Comparison of ENCODE assay signal across 1 cellular context in the genomic region with DNA sequence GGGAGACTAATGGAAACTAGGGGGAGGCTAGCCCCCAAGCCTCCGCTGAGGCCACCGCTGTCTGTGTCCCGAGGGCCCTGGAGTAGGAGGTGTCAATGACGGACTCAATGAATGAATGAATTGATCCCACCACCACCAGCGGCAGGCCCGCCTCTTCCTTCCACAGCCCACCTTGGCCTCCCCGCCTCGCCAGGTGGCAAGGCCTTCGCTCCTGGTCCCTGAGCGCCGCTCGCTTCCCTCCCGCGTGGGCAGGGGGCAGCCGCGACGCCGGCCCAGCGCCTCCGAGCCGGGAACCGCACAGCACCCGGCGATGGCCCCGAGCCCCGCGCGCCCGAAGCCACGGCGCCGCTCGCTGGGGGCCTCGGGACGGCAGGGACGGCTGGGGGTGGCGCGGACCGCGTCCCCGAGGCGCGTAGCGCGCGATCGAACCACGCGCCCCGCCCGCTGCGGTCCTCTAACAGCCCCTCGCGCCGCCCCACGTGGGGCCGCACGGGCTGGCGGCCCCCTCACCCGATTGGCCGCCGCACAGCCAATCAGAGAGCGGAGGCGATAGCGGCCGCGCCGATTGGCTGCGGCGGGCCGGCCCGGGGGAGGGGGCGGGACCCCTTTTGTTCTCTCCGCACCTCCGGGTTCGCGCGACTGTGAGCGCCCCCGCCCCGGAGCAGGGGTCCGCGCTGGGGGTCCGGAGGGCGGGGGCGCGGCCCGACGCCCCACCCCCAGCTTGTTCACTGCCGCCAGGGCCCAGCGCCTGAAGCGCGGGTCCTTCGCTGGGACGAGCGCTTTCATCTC.
TF ChIP-seq lines count a peak whose summit lies in the region.

No MANE protein-coding gene starts in this region.

TF ChIP-seq in K562, 482 proteins besides CTCF, POLR2A, EP300 and RAD21 (continued from another document and continues in another):
- TF ChIP-seq, protein P1, sequence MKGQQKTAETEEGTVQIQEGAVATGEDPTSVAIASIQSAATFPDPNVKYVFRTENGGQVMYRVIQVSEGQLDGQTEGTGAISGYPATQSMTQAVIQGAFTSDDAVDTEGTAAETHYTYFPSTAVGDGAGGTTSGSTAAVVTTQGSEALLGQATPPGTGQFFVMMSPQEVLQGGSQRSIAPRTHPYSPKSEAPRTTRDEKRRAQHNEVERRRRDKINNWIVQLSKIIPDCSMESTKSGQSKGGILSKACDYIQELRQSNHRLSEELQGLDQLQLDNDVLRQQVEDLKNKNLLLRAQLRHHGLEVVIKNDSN (CRISPR knock-in tag; IDR thresholded peaks at IDR 0.05), result peak; percentile 78
- TF ChIP-seq POLR3A (IDR thresholded peaks at IDR 0.05; ENCODE audit: borderline replicate concordance, extremely low read depth, insufficient read depth, insufficient read length), result no peak
- no peak for TF ChIP-seq TCF7L2 (IDR thresholded peaks at IDR 0.05; ENCODE audit: low read depth, low read length)
- peak; percentile 59 for TF ChIP-seq HDAC8 (tag; IDR thresholded peaks at IDR 0.05)
- TF ChIP-seq, protein P2, sequence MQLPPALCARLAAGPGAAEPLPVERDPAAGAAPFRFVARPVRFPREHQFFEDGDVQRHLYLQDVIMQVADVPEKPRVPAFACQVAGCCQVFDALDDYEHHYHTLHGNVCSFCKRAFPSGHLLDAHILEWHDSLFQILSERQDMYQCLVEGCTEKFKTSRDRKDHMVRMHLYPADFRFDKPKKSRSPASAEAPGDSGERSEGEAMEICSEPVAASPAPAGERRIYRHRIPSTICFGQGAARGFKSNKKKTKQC (CRISPR knock-in tag; IDR thresholded peaks at IDR 0.05), result peak; percentile 82; the same call in 1 of the 2 replicates
- no peak for TF ChIP-seq NFE2 (IDR thresholded peaks at IDR 0.05; ENCODE audit: low read depth)
- no peak for TF ChIP-seq LARP7 (IDR thresholded peaks at IDR 0.05)
- TF ChIP-seq RBM15 (IDR thresholded peaks at IDR 0.05; ENCODE audit: insufficient read depth, low read length), result no peak
- no peak for TF ChIP-seq ZNF785 (CRISPR knock-in tag; IDR thresholded peaks at IDR 0.05)
- TF ChIP-seq YBX1 (IDR thresholded peaks at IDR 0.05), result no peak
- TF ChIP-seq ZNF444 (CRISPR knock-in tag; IDR thresholded peaks at IDR 0.05), result no peak
- TF ChIP-seq LEF1 (IDR thresholded peaks at IDR 0.05), result no peak
- TF ChIP-seq ZNF143 (CRISPR knock-in tag; IDR thresholded peaks at IDR 0.05), result no peak; the same call in 1 of the 2 replicates
- TF ChIP-seq, protein P3, sequence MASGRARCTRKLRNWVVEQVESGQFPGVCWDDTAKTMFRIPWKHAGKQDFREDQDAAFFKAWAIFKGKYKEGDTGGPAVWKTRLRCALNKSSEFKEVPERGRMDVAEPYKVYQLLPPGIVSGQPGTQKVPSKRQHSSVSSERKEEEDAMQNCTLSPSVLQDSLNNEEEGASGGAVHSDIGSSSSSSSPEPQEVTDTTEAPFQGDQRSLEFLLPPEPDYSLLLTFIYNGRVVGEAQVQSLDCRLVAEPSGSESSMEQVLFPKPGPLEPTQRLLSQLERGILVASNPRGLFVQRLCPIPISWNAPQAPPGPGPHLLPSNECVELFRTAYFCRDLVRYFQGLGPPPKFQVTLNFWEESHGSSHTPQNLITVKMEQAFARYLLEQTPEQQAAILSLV (tag; IDR thresholded peaks at IDR 0.05), result no peak
- no peak; the same call in 1 of the 2 replicates for TF ChIP-seq ZSCAN29 (IDR thresholded peaks at IDR 0.05)
- TF ChIP-seq ZNF586 (CRISPR knock-in tag; conservative IDR thresholded peaks at IDR 0.05), result no peak
- TF ChIP-seq CEBPG (CRISPR knock-in tag; IDR thresholded peaks at IDR 0.05), result no peak
- TF ChIP-seq CEBPG (tag; conservative IDR thresholded peaks at IDR 0.05 in 1 of 2, IDR thresholded peaks at IDR 0.05 in 1 of 2), result no peak
- no peak for TF ChIP-seq MEF2D (tag; conservative IDR thresholded peaks at IDR 0.05; ENCODE audit: low read depth)
- TF ChIP-seq ZNF217 (CRISPR knock-in tag; IDR thresholded peaks at IDR 0.05), result no peak
- TF ChIP-seq, protein P4, sequence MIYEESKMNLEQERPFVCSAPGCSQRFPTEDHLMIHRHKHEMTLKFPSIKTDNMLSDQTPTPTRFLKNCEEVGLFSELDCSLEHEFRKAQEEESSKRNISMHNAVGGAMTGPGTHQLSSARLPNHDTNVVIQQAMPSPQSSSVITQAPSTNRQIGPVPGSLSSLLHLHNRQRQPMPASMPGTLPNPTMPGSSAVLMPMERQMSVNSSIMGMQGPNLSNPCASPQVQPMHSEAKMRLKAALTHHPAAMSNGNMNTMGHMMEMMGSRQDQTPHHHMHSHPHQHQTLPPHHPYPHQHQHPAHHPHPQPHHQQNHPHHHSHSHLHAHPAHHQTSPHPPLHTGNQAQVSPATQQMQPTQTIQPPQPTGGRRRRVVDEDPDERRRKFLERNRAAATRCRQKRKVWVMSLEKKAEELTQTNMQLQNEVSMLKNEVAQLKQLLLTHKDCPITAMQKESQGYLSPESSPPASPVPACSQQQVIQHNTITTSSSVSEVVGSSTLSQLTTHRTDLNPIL (CRISPR knock-in tag; IDR thresholded peaks at IDR 0.05), result no peak
- peak in 1 of 2 experiments; percentile 80; a peak in 2 of 4 replicates for TF ChIP-seq NONO (IDR thresholded peaks at IDR 0.05; ENCODE audit: low read depth in 2 of 2, low read length in 1 of 2)
- no peak for TF ChIP-seq PRMT5 (CRISPR knock-in tag; IDR thresholded peaks at IDR 0.05)
- TF ChIP-seq, protein P5, sequence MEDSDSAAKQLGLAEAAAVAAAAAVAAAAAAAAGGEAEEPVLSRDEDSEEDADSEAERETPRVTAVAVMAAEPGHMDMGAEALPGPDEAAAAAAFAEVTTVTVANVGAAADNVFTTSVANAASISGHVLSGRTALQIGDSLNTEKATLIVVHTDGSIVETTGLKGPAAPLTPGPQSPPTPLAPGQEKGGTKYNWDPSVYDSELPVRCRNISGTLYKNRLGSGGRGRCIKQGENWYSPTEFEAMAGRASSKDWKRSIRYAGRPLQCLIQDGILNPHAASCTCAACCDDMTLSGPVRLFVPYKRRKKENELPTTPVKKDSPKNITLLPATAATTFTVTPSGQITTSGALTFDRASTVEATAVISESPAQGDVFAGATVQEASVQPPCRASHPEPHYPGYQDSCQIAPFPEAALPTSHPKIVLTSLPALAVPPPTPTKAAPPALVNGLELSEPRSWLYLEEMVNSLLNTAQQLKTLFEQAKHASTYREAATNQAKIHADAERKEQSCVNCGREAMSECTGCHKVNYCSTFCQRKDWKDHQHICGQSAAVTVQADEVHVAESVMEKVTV (CRISPR knock-in tag; IDR thresholded peaks at IDR 0.05), result no peak
- TF ChIP-seq, protein P6, sequence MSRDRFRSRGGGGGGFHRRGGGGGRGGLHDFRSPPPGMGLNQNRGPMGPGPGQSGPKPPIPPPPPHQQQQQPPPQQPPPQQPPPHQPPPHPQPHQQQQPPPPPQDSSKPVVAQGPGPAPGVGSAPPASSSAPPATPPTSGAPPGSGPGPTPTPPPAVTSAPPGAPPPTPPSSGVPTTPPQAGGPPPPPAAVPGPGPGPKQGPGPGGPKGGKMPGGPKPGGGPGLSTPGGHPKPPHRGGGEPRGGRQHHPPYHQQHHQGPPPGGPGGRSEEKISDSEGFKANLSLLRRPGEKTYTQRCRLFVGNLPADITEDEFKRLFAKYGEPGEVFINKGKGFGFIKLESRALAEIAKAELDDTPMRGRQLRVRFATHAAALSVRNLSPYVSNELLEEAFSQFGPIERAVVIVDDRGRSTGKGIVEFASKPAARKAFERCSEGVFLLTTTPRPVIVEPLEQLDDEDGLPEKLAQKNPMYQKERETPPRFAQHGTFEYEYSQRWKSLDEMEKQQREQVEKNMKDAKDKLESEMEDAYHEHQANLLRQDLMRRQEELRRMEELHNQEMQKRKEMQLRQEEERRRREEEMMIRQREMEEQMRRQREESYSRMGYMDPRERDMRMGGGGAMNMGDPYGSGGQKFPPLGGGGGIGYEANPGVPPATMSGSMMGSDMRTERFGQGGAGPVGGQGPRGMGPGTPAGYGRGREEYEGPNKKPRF (IDR thresholded peaks at IDR 0.05; ENCODE audit: low read depth, low read length), result no peak
- TF ChIP-seq KDM1A (IDR thresholded peaks at IDR 0.05), result no peak
- TF ChIP-seq, protein P7, sequence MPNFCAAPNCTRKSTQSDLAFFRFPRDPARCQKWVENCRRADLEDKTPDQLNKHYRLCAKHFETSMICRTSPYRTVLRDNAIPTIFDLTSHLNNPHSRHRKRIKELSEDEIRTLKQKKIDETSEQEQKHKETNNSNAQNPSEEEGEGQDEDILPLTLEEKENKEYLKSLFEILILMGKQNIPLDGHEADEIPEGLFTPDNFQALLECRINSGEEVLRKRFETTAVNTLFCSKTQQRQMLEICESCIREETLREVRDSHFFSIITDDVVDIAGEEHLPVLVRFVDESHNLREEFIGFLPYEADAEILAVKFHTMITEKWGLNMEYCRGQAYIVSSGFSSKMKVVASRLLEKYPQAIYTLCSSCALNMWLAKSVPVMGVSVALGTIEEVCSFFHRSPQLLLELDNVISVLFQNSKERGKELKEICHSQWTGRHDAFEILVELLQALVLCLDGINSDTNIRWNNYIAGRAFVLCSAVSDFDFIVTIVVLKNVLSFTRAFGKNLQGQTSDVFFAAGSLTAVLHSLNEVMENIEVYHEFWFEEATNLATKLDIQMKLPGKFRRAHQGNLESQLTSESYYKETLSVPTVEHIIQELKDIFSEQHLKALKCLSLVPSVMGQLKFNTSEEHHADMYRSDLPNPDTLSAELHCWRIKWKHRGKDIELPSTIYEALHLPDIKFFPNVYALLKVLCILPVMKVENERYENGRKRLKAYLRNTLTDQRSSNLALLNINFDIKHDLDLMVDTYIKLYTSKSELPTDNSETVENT (CRISPR knock-in tag; IDR thresholded peaks at IDR 0.05), result no peak; the same call in 1 of the 2 replicates
- TF ChIP-seq, protein P8, sequence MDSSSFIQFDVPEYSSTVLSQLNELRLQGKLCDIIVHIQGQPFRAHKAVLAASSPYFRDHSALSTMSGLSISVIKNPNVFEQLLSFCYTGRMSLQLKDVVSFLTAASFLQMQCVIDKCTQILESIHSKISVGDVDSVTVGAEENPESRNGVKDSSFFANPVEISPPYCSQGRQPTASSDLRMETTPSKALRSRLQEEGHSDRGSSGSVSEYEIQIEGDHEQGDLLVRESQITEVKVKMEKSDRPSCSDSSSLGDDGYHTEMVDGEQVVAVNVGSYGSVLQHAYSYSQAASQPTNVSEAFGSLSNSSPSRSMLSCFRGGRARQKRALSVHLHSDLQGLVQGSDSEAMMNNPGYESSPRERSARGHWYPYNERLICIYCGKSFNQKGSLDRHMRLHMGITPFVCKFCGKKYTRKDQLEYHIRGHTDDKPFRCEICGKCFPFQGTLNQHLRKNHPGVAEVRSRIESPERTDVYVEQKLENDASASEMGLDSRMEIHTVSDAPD (CRISPR knock-in tag; IDR thresholded peaks at IDR 0.05), result no peak
- peak; percentile 84 for TF ChIP-seq SAP30 (IDR thresholded peaks at IDR 0.05; ENCODE audit: borderline replicate concordance, insufficient read depth, low read depth, low read length, poor library complexity, severe bottlenecking)
- TF ChIP-seq, protein P9, sequence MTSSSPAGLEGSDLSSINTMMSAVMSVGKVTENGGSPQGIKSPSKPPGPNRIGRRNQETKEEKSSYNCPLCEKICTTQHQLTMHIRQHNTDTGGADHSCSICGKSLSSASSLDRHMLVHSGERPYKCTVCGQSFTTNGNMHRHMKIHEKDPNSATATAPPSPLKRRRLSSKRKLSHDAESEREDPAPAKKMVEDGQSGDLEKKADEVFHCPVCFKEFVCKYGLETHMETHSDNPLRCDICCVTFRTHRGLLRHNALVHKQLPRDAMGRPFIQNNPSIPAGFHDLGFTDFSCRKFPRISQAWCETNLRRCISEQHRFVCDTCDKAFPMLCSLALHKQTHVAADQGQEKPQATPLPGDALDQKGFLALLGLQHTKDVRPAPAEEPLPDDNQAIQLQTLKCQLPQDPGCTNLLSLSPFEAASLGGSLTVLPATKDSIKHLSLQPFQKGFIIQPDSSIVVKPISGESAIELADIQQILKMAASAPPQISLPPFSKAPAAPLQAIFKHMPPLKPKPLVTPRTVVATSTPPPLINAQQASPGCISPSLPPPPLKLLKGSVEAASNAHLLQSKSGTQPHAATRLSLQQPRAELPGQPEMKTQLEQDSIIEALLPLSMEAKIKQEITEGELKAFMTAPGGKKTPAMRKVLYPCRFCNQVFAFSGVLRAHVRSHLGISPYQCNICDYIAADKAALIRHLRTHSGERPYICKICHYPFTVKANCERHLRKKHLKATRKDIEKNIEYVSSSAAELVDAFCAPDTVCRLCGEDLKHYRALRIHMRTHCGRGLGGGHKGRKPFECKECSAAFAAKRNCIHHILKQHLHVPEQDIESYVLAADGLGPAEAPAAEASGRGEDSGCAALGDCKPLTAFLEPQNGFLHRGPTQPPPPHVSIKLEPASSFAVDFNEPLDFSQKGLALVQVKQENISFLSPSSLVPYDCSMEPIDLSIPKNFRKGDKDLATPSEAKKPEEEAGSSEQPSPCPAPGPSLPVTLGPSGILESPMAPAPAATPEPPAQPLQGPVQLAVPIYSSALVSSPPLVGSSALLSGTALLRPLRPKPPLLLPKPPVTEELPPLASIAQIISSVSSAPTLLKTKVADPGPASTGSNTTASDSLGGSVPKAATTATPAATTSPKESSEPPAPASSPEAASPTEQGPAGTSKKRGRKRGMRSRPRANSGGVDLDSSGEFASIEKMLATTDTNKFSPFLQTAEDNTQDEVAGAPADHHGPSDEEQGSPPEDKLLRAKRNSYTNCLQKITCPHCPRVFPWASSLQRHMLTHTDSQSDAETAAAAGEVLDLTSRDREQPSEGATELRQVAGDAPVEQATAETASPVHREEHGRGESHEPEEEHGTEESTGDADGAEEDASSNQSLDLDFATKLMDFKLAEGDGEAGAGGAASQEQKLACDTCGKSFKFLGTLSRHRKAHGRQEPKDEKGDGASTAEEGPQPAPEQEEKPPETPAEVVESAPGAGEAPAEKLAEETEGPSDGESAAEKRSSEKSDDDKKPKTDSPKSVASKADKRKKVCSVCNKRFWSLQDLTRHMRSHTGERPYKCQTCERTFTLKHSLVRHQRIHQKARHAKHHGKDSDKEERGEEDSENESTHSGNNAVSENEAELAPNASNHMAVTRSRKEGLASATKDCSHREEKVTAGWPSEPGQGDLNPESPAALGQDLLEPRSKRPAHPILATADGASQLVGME (CRISPR knock-in tag; IDR thresholded peaks at IDR 0.05), result 0 out of 2 replicates have a peak, but pooled peaks have one; percentile 8
- TF ChIP-seq PHF20 (IDR thresholded peaks at IDR 0.05; ENCODE audit: partially characterized antibody), result no peak
- TF ChIP-seq, protein P10, sequence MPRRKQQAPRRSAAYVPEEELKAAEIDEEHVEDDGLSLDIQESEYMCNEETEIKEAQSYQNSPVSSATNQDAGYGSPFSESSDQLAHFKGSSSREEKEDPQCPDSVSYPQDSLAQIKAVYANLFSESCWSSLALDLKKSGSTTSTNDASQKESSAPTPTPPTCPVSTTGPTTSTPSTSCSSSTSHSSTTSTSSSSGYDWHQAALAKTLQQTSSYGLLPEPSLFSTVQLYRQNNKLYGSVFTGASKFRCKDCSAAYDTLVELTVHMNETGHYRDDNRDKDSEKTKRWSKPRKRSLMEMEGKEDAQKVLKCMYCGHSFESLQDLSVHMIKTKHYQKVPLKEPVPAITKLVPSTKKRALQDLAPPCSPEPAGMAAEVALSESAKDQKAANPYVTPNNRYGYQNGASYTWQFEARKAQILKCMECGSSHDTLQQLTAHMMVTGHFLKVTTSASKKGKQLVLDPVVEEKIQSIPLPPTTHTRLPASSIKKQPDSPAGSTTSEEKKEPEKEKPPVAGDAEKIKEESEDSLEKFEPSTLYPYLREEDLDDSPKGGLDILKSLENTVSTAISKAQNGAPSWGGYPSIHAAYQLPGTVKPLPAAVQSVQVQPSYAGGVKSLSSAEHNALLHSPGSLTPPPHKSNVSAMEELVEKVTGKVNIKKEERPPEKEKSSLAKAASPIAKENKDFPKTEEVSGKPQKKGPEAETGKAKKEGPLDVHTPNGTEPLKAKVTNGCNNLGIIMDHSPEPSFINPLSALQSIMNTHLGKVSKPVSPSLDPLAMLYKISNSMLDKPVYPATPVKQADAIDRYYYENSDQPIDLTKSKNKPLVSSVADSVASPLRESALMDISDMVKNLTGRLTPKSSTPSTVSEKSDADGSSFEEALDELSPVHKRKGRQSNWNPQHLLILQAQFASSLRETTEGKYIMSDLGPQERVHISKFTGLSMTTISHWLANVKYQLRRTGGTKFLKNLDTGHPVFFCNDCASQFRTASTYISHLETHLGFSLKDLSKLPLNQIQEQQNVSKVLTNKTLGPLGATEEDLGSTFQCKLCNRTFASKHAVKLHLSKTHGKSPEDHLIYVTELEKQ (CRISPR knock-in tag; IDR thresholded peaks at IDR 0.05), result no peak
- no peak for TF ChIP-seq ZNF12 (CRISPR knock-in tag; IDR thresholded peaks at IDR 0.05)
